ENCODE assay signal across 22 cellular contexts in the genomic region with DNA sequence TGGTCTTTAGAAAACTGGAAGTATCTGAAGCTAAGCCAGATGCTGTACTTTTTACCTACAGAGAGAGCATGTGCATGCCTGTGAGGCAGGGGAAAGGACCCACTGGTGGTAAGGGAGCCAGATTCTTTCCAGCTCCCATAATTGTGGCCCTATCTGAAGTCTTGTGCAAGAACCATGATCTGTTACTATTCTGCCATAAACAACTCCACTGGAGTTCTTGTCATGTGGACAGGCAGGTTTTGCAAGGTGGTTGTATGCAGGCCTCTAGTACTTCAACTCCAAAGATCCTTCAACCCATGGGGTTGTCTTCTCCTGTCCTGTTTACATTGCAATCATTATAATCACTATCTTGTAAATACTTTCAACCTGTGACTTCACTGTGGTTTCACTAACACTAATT. TPM values are rescaled to one million over a fixed set of nuclear protein-coding genes. Genes with fewer than 3 reads are reported as not detected.
DNase-seq lines count a peak whose midpoint lies in the region; ATAC-seq, FAIRE-seq and TF ChIP-seq lines count a peak whose summit lies in the region.
"Had no signal": no experiment of that assay in that cellular context is flagged by ENCODE, and none has a peak within 500 bp of the region (broad histone marks: within the 10 kb centered on the region; RNA-seq: fewer than 3 reads in every experiment).

No MANE protein-coding gene starts in this region.

- dilution Hi-C loops in mammary epithelial cell (cut with HindIII; ENCODE audit: low sequenced_read_pairs) = no loop called here
- dilution Hi-C loops in keratinocyte (cut with MboI; ENCODE audit: extremely low pct_ligation_motif_present, low sequenced_read_pairs) = no loop called here

- H3K9me1 ChIP-seq in keratinocyte (ENCODE audit: control insufficient read depth, extremely low read depth, insufficient read depth, low read length) = no peaks in the 10 kb centered on the region

- in situ Hi-C loops in mammary epithelial cell (cut with MboI; ENCODE audit: low sequenced_read_pairs in 2 of 2) = no loop called here

- peak overlapping the region; percentile 6 for H3K27ac Mint-ChIP-seq in activated CD4-positive, alpha-beta T cell treated with anti-CD3 and anti-CD28 coated beads for 36 hours
- H3K27ac Mint-ChIP-seq in activated CD8-positive, alpha-beta T cell treated with anti-CD3 and anti-CD28 coated beads for 36 hours = no peak overlapping the region
- H3K27ac Mint-ChIP-seq: activated naive CD4-positive, alpha-beta T cell treated with anti-CD3 and anti-CD28 coated beads, Interleukin-2, amount 50 U/mL, for 24 hours; CD4-positive, CD25-positive, alpha-beta regulatory T cell; naive thymus-derived CD4-positive, alpha-beta T cell had no signal

- FAIRE-seq in keratinocyte (lab: Jason Lieb, UNC) = peak; percentile 41
- FAIRE-seq: A549, endometrium had no signal

- H3K36me3 Mint-ChIP-seq in activated CD4-positive, alpha-beta T cell treated with anti-CD3 and anti-CD28 coated beads for 36 hours (ENCODE audit: low read depth) = peaks cover 54% of the 10 kb centered on the region
- peaks cover 46% of the 10 kb centered on the region for H3K36me3 Mint-ChIP-seq in activated CD8-positive, alpha-beta T cell treated with anti-CD3 and anti-CD28 coated beads for 36 hours (ENCODE audit: low read depth)

- H3K27me3 ChIP-seq in mammary epithelial cell (ENCODE audit: insufficient read depth, low read length) (no peaks in the 10 kb centered on the region), keratinocyte (ENCODE audit: control insufficient read depth, extremely low read depth, insufficient read depth, low read length) (no peaks in the 10 kb centered on the region), upper lobe of left lung (no peaks in the 10 kb centered on the region)

- H3K27ac ChIP-seq in mammary epithelial cell (ENCODE audit: insufficient read depth, low read depth, low read length) (no peak overlapping the region), keratinocyte (ENCODE audit: control insufficient read depth, insufficient read depth, low read length) (no peak overlapping the region), upper lobe of left lung (peak overlapping the region in 3 of 4 donors; percentile 9 to 49 (median 13))
- H3K27ac ChIP-seq: A549 had no signal

- H3K4me3 Mint-ChIP-seq in activated CD4-positive, alpha-beta T cell treated with anti-CD3 and anti-CD28 coated beads for 36 hours = no peak overlapping the region
- no peak overlapping the region for H3K4me3 Mint-ChIP-seq in activated CD8-positive, alpha-beta T cell treated with anti-CD3 and anti-CD28 coated beads for 36 hours
- H3K4me3 Mint-ChIP-seq: activated naive CD4-positive, alpha-beta T cell treated with anti-CD3 and anti-CD28 coated beads, Interleukin-2, amount 50 U/mL, for 24 hours; CD4-positive, CD25-positive, alpha-beta regulatory T cell; HFFc6; naive thymus-derived CD4-positive, alpha-beta T cell had no signal

- H3K4me3 ChIP-seq in mammary epithelial cell (replicated peaks in 1 of 3; ENCODE audit: insufficient read depth in 1 of 3, low read depth in 2 of 3, low read length in 3 of 3) (no peak overlapping the region), keratinocyte (ENCODE audit: control insufficient read depth in 2 of 3, extremely low read depth in 1 of 3, insufficient read depth in 2 of 3, low read depth in 1 of 3, low read length in 3 of 3) (no peak overlapping the region), upper lobe of left lung (no peak overlapping the region)
- H3K4me3 ChIP-seq: A549 had no signal

- no peak for DNase-seq in activated CD4-positive, alpha-beta T cell treated with anti-CD3 and anti-CD28 coated beads for 36 hours
- no peak for DNase-seq in activated CD4-positive, alpha-beta T cell treated with anti-CD3 and anti-CD28 coated beads, Interleukin-2, amount 50 U/mL, for 1 hour
- DNase-seq in mammary epithelial cell (peak; percentile 16), keratinocyte (ENCODE audit: low read depth, low spot score) (no peak), upper lobe of left lung (peak in 1 of 2 donors; percentile 63), SKM-1 treated with dmso at 0.1 percent for 144 hours (lab: John Stamatoyannopoulos, UW; ENCODE audit: unreplicated experiment) (no peak)
- DNase-seq in activated CD8-positive, alpha-beta T cell treated with anti-CD3 and anti-CD28 coated beads for 36 hours = no peak
- DNase-seq: activated CD4-positive, alpha-beta T cell treated with anti-CD3 and anti-CD28 coated beads for 1 hour; CD4-positive, CD25-positive, alpha-beta regulatory T cell; central memory CD4-positive, alpha-beta T cell; HFFc6; KBM-7; naive thymus-derived CD4-positive, alpha-beta T cell; NCI-H1436 treated with DMSO at 0.1 percent for 48 hours; NCI-H524; T-helper 1 cell had no signal

- no peak for TF ChIP-seq EP300 in upper lobe of left lung (IDR thresholded peaks at IDR 0.05)

- no peaks in the 10 kb centered on the region for H3K9me3 ChIP-seq in mammary epithelial cell (replicated peaks; ENCODE audit: insufficient read depth, low read length)
- H3K9me3 ChIP-seq in keratinocyte (ENCODE audit: control insufficient read depth, low read depth, low read length) = no peaks in the 10 kb centered on the region
- H3K9me3 ChIP-seq in upper lobe of left lung = no peaks in the 10 kb centered on the region
- H3K9me3 ChIP-seq: A549 had no signal

- H3K9me3 Mint-ChIP-seq in activated CD4-positive, alpha-beta T cell treated with anti-CD3 and anti-CD28 coated beads for 36 hours (ENCODE audit: low read depth) = no peaks in the 10 kb centered on the region
- no peaks in the 10 kb centered on the region for H3K9me3 Mint-ChIP-seq in activated CD8-positive, alpha-beta T cell treated with anti-CD3 and anti-CD28 coated beads for 36 hours
- H3K9me3 Mint-ChIP-seq: activated naive CD4-positive, alpha-beta T cell treated with anti-CD3 and anti-CD28 coated beads, Interleukin-2, amount 50 U/mL, for 24 hours; CD4-positive, CD25-positive, alpha-beta regulatory T cell; HFFc6; naive thymus-derived CD4-positive, alpha-beta T cell had no signal

- no peaks in the 10 kb centered on the region for H3K4me1 ChIP-seq in mammary epithelial cell (ENCODE audit: insufficient read depth, low read length)
- H3K4me1 ChIP-seq in keratinocyte (ENCODE audit: control insufficient read depth, extremely low read depth, insufficient read depth, low read length) = no peaks in the 10 kb centered on the region
- peaks cover 0 to 16% (median 8%) of the 10 kb centered on the region in 4 donors for H3K4me1 ChIP-seq in upper lobe of left lung
- H3K4me1 ChIP-seq: A549 had no signal

- TF ChIP-seq POLR2A in upper lobe of left lung (IDR thresholded peaks at IDR 0.05) (no peak), GM18505 (IDR thresholded peaks at IDR 0.05; ENCODE audit: borderline replicate concordance, extremely low read depth, insufficient read depth, insufficient read length) (no peak)

- intact Hi-C loops in activated CD4-positive, alpha-beta T cell treated with anti-CD3 and anti-CD28 coated beads for 36 hours (cut with DNase I, micrococcal nuclease) = no loop called here
- intact Hi-C loops in mammary epithelial cell (cut with micrococcal nuclease) = no loop called here
- intact Hi-C loops in activated CD8-positive, alpha-beta T cell treated with anti-CD3 and anti-CD28 coated beads for 36 hours (cut with micrococcal nuclease) = no loop called here

- H3K36me3 ChIP-seq in mammary epithelial cell (ENCODE audit: insufficient read depth, low read length) (peaks cover 29% of the 10 kb centered on the region), keratinocyte (ENCODE audit: control insufficient read depth in 2 of 2, extremely low read depth in 1 of 2, insufficient read depth in 2 of 2, low read length in 2 of 2) (peaks cover 8 to 28% of the 10 kb centered on the region in 2 experiments), upper lobe of left lung (peaks cover 24 to 90% (median 27%) of the 10 kb centered on the region in 4 donors)

- TF ChIP-seq CTCF in mammary epithelial cell (conservative IDR thresholded peaks at IDR 0.05 in 1 of 2, IDR thresholded peaks at IDR 0.05 in 1 of 2; ENCODE audit: extremely low read depth in 1 of 2, insufficient read depth in 1 of 2, low read depth in 1 of 2, low read length in 2 of 2) (no peak), keratinocyte (optimal IDR thresholded peaks at IDR 0.05 in 1 of 3, IDR thresholded peaks at IDR 0.05 in 1 of 3, conservative IDR thresholded peaks at IDR 0.05 in 1 of 3; ENCODE audit: extremely low read depth in 1 of 3, insufficient read depth in 2 of 3, low read length in 3 of 3) (no peak), upper lobe of left lung (IDR thresholded peaks at IDR 0.05) (no peak)
- TF ChIP-seq CTCF in activated CD8-positive, alpha-beta T cell treated with anti-CD3 and anti-CD28 coated beads for 36 hours (IDR thresholded peaks at IDR 0.05) = no peak

- H4K20me1 ChIP-seq in mammary epithelial cell (ENCODE audit: insufficient read depth, low read length) (no peaks in the 10 kb centered on the region), keratinocyte (ENCODE audit: control insufficient read depth, extremely low read depth, insufficient read depth, low read length) (no peaks in the 10 kb centered on the region)

- ATAC-seq in activated CD4-positive, alpha-beta T cell treated with anti-CD3 and anti-CD28 coated beads for 36 hours = no peak
- ATAC-seq in upper lobe of left lung (ENCODE audit: low FRiP score in 2 of 2) (peak in 1 of 2 donors; percentile 69), GM18505 (IDR thresholded peaks at IDR 0.05; ENCODE audit: unreplicated experiment) (no peak)
- no peak for ATAC-seq in activated CD8-positive, alpha-beta T cell treated with anti-CD3 and anti-CD28 coated beads for 36 hours
- ATAC-seq: A549; naive thymus-derived CD4-positive, alpha-beta T cell had no signal

- H3K4me2 ChIP-seq in mammary epithelial cell (ENCODE audit: insufficient read depth, low read depth, low read length) (no peak overlapping the region), keratinocyte (ENCODE audit: control insufficient read depth, extremely low read depth, insufficient read depth, low read depth, low read length) (no peak overlapping the region)
- H3K4me2 ChIP-seq: A549 had no signal

- BruUV-seq in mammary epithelial cell (replicated peaks; lab: Mats Ljungman, UMichigan) = no TSS peak

- H3K27me3 Mint-ChIP-seq in activated CD4-positive, alpha-beta T cell treated with anti-CD3 and anti-CD28 coated beads for 36 hours = no peaks in the 10 kb centered on the region
- no peaks in the 10 kb centered on the region for H3K27me3 Mint-ChIP-seq in activated CD8-positive, alpha-beta T cell treated with anti-CD3 and anti-CD28 coated beads for 36 hours
- H3K27me3 Mint-ChIP-seq: activated naive CD4-positive, alpha-beta T cell treated with anti-CD3 and anti-CD28 coated beads, Interleukin-2, amount 50 U/mL, for 24 hours; CD4-positive, CD25-positive, alpha-beta regulatory T cell; naive thymus-derived CD4-positive, alpha-beta T cell had no signal

- H3K4me1 Mint-ChIP-seq in activated CD4-positive, alpha-beta T cell treated with anti-CD3 and anti-CD28 coated beads for 36 hours = no peaks in the 10 kb centered on the region
- H3K4me1 Mint-ChIP-seq in activated CD8-positive, alpha-beta T cell treated with anti-CD3 and anti-CD28 coated beads for 36 hours (ENCODE audit: low read depth) = peaks cover 4% of the 10 kb centered on the region

- POLR2A ChIA-PET in activated CD4-positive, alpha-beta T cell treated with anti-CD3 and anti-CD28 coated beads for 36 hours (lab: Charles Lee) = no interaction called here
- POLR2A ChIA-PET in activated CD8-positive, alpha-beta T cell treated with anti-CD3 and anti-CD28 coated beads for 36 hours (lab: Charles Lee) = interaction anchor here (0.8 to 1.4 kb wide), 2 partner anchors 13 to 15 kb away, joined by 3 read pairs; no protein-coding TSS in a partner anchor

- CTCF ChIA-PET in activated CD4-positive, alpha-beta T cell treated with anti-CD3 and anti-CD28 coated beads for 36 hours (lab: Charles Lee) = no interaction called here
- CTCF ChIA-PET in mammary epithelial cell (lab: Charles Lee; ENCODE audit: low non-redundant PET) = no interaction called here
- CTCF ChIA-PET in activated CD8-positive, alpha-beta T cell treated with anti-CD3 and anti-CD28 coated beads for 36 hours (lab: Charles Lee) = no interaction called here

- H3K9ac ChIP-seq in mammary epithelial cell (ENCODE audit: insufficient read depth, low read length) = no peak overlapping the region
- no peak overlapping the region for H3K9ac ChIP-seq in keratinocyte (ENCODE audit: control insufficient read depth, extremely low read depth, insufficient read depth, low read length)

- H3K79me2 ChIP-seq in mammary epithelial cell (ENCODE audit: insufficient read depth, low read length) (no peaks in the 10 kb centered on the region), keratinocyte (ENCODE audit: control insufficient read depth, insufficient read depth, low read length) (peaks cover 2% of the 10 kb centered on the region)

- H2AFZ ChIP-seq in mammary epithelial cell (ENCODE audit: low read depth, low read length) = no peak overlapping the region
- H2AFZ ChIP-seq in keratinocyte (ENCODE audit: control insufficient read depth, low read length) = no peak overlapping the region

RNA-seq across cellular contexts. Expression of a gene that starts 14.1 kb away (rescaled TPM):
- 10 to 100 TPM; 64.8 to 75.4 TPM for total RNA-seq in activated CD4-positive, alpha-beta T cell treated with anti-CD3 and anti-CD28 coated beads for 36 hours
- 10 to 100 TPM; 22.3 to 52.4 TPM for total RNA-seq in mammary epithelial cell
- 10.6 TPM for polyA plus RNA-seq in mammary epithelial cell
- 15.0 TPM for polyA minus RNA-seq in mammary epithelial cell
- polyA plus RNA-seq in keratinocyte = 7.0 to 16.9 TPM (median 14.5 TPM) in 3 replicates
- 23.8 TPM for polyA plus RNA-seq in keratinocyte (2011; ENCODE audit: low read depth)
- polyA plus RNA-seq in keratinocyte (2011; cell fraction: cytosol; rRNA removed) = 10.9 and 16.8 TPM in 2 replicates
- 24.9 and 27.2 TPM in 2 replicates for polyA plus RNA-seq in keratinocyte (2011; cell fraction: nucleus; rRNA removed)
- polyA plus RNA-seq in keratinocyte (2012; ENCODE audit: low replicate concordance) = 11.6 and 12.4 TPM in 2 replicates
- 8.2 to 14.8 TPM (median 12.1 TPM) in 3 replicates for polyA minus RNA-seq in keratinocyte
- polyA minus RNA-seq in keratinocyte (2011; cell fraction: cytosol; rRNA and poly(A)+ RNA removed) = 11.7 TPM
- 9.3 and 11.5 TPM in 2 replicates for polyA minus RNA-seq in keratinocyte (2011; cell fraction: nucleus; rRNA and poly(A)+ RNA removed)
- total RNA-seq in upper lobe of left lung = 10 to 100 TPM; 10.5 to 59.5 (median 28.4) TPM
- 100 to 1,000 TPM in 1 of 2 experiments, 10 to 100 TPM in 1; 88.7 to 108 TPM for total RNA-seq in activated CD8-positive, alpha-beta T cell treated with anti-CD3 and anti-CD28 coated beads for 36 hours

RNA-seq across cellular contexts. Expression of a gene that starts 14.5 kb away (rescaled TPM):
- total RNA-seq in activated CD4-positive, alpha-beta T cell treated with anti-CD3 and anti-CD28 coated beads for 36 hours = 10 to 100 TPM in 1 of 2 experiments, 1 to 10 TPM in 1; 9.0 to 12.3 TPM
- total RNA-seq in mammary epithelial cell (10 to 100 TPM; 15.9 to 30.7 TPM), upper lobe of left lung (10 to 100 TPM; 19.5 to 35.6 (median 30.1) TPM)
- polyA plus RNA-seq in mammary epithelial cell (6.5 TPM), keratinocyte (5.4 to 9.6 TPM (median 8.8 TPM) in 3 replicates)
- polyA minus RNA-seq in mammary epithelial cell (2.2 TPM), keratinocyte (2.9 to 9.2 TPM (median 6.6 TPM) in 3 replicates)
- 2.5 TPM for polyA plus RNA-seq in keratinocyte (2011; ENCODE audit: low read depth)
- 2.1 and 3.1 TPM in 2 replicates for polyA plus RNA-seq in keratinocyte (2011; cell fraction: cytosol; rRNA removed)
- 19.4 and 25.1 TPM in 2 replicates for polyA plus RNA-seq in keratinocyte (2011; cell fraction: nucleus; rRNA removed)
- 5.3 and 5.4 TPM in 2 replicates for polyA plus RNA-seq in keratinocyte (2012; ENCODE audit: low replicate concordance)
- 1.5 TPM for polyA minus RNA-seq in keratinocyte (2011; cell fraction: cytosol; rRNA and poly(A)+ RNA removed)
- 9.5 and 15.5 TPM in 2 replicates for polyA minus RNA-seq in keratinocyte (2011; cell fraction: nucleus; rRNA and poly(A)+ RNA removed)
- total RNA-seq in activated CD8-positive, alpha-beta T cell treated with anti-CD3 and anti-CD28 coated beads for 36 hours = 10 to 100 TPM; 17.5 to 17.9 TPM

RNA-seq across cellular contexts. Expression of a gene that starts 33.1 kb away (rescaled TPM):
- not detected for total RNA-seq in activated CD4-positive, alpha-beta T cell treated with anti-CD3 and anti-CD28 coated beads for 36 hours
- total RNA-seq in mammary epithelial cell (not detected), upper lobe of left lung (10 to 100 TPM in 1 of 6 donors, 1 to 10 TPM in 4, under 1 TPM in 1; 0.14 to 10.8 (median 1.6) TPM)
- polyA plus RNA-seq in mammary epithelial cell (not detected), keratinocyte (0.04 TPM in 1 of 3 replicates, not detected in the others)
- polyA minus RNA-seq in mammary epithelial cell (not detected), keratinocyte (not detected in 3 replicates)
- not detected for polyA plus RNA-seq in keratinocyte (2011; ENCODE audit: low read depth)
- polyA plus RNA-seq in keratinocyte (2011; cell fraction: cytosol; rRNA removed) = not detected in 2 replicates
- polyA plus RNA-seq in keratinocyte (2011; cell fraction: nucleus; rRNA removed) = 0.05 TPM in 1 of 2 replicates, not detected in the other
- polyA plus RNA-seq in keratinocyte (2012; ENCODE audit: low replicate concordance) = 0.10 TPM in 1 of 2 replicates, not detected in the other
- polyA minus RNA-seq in keratinocyte (2011; cell fraction: cytosol; rRNA and poly(A)+ RNA removed) = not detected
- polyA minus RNA-seq in keratinocyte (2011; cell fraction: nucleus; rRNA and poly(A)+ RNA removed) = not detected in 2 replicates
- total RNA-seq in activated CD8-positive, alpha-beta T cell treated with anti-CD3 and anti-CD28 coated beads for 36 hours = not detected
- total RNA-seq: CD4-positive, CD25-positive, alpha-beta regulatory T cell; G401; HFFc6; naive thymus-derived CD4-positive, alpha-beta T cell; subcutaneous adipose tissue had no signal
- polyA plus RNA-seq: A549; CD4-positive, CD25-positive, alpha-beta regulatory T cell; naive thymus-derived CD4-positive, alpha-beta T cell had no signal

Comparison
In these comparisons a context has a peak if more than half of its experiments do, and no peak if none do; other contexts are left out.
1. H3K27ac ChIP-seq: peak in upper lobe of left lung (3 of 4); none in mammary epithelial cell (single experiment) and keratinocyte (single experiment).